1 cellular context compared by ENCODE assay signal in the genomic region with DNA sequence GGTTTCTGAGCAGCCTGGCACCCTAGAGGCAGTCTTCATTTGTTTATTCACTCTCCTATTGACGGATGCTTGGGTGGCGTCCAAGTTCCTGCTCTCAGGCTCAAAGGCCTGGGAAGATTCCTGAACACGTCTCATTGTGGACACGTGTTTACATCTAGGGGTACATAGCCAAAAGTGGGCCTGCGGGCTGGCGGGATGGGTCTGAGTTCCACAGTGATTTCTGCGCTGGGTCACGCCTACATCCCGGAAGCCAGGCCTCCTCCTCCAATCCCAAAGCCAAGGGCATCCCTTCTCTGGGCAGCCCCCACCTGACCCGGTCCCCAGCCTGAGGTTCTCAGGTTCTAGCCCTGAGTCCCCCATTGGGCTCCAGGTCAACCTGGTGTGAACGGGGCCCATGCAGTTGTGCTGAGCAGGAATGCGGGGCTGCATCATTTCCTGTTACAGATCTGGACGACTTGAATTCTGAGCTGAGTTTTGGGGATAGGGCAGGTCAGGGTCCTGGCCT.
TF ChIP-seq lines count a peak whose summit lies in the region.

No MANE protein-coding gene starts in this region.

TF ChIP-seq in H1, 55 proteins besides CTCF, POLR2A, EP300 and RAD21:
- TF ChIP-seq RBBP5 (IDR thresholded peaks at IDR 0.05; ENCODE audit: borderline replicate concordance, low read depth, low read length) (no peak), YY1 (IDR thresholded peaks at IDR 0.05; ENCODE audit: low read depth, low read length) (no peak), CBX8 (IDR thresholded peaks at IDR 0.05; ENCODE audit: borderline replicate concordance, low read depth, low read length) (no peak), JUN (IDR thresholded peaks at IDR 0.05; ENCODE audit: low read depth, low read length) (no peak), SIX5 (IDR thresholded peaks at IDR 0.05; ENCODE audit: low read depth, low read length) (no peak), JUND (IDR thresholded peaks at IDR 0.05; ENCODE audit: low read length) (no peak), KDM1A (IDR thresholded peaks at IDR 0.05; ENCODE audit: borderline replicate concordance, low read length) (no peak), GABPA (IDR thresholded peaks at IDR 0.05; ENCODE audit: borderline replicate concordance, insufficient read depth, low read length) (no peak), NANOG (IDR thresholded peaks at IDR 0.05; ENCODE audit: insufficient read depth, low read depth, low read length, poor library complexity, severe bottlenecking) (no peak), TAF1 (IDR thresholded peaks at IDR 0.05; ENCODE audit: low read depth, low read length) (no peak)
- TF ChIP-seq, protein P1, sequence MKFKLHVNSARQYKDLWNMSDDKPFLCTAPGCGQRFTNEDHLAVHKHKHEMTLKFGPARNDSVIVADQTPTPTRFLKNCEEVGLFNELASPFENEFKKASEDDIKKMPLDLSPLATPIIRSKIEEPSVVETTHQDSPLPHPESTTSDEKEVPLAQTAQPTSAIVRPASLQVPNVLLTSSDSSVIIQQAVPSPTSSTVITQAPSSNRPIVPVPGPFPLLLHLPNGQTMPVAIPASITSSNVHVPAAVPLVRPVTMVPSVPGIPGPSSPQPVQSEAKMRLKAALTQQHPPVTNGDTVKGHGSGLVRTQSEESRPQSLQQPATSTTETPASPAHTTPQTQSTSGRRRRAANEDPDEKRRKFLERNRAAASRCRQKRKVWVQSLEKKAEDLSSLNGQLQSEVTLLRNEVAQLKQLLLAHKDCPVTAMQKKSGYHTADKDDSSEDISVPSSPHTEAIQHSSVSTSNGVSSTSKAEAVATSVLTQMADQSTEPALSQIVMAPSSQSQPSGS (IDR thresholded peaks at IDR 0.05; ENCODE audit: low read length) = no peak
- TF ChIP-seq, protein P2, sequence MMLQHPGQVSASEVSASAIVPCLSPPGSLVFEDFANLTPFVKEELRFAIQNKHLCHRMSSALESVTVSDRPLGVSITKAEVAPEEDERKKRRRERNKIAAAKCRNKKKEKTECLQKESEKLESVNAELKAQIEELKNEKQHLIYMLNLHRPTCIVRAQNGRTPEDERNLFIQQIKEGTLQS (IDR thresholded peaks at IDR 0.05; ENCODE audit: insufficient read depth, low read depth, low read length) = no peak
- TF ChIP-seq, protein P3, sequence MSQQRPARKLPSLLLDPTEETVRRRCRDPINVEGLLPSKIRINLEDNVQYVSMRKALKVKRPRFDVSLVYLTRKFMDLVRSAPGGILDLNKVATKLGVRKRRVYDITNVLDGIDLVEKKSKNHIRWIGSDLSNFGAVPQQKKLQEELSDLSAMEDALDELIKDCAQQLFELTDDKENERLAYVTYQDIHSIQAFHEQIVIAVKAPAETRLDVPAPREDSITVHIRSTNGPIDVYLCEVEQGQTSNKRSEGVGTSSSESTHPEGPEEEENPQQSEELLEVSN (IDR thresholded peaks at IDR 0.05) = no peak
TF ChIP-seq in H1: peak in this region for 0.
